8 cellular contexts compared by ENCODE assay signal in genomic region chr5:172833691-172834569, GRCh38. TPM values are rescaled to one million over a fixed set of nuclear protein-coding genes. Genes with fewer than 3 reads are reported as not detected.
A peak's percentile ranks its signal among the peaks of the same experiment; 100 is the strongest.
DNase-seq lines count a peak whose midpoint lies in the region; ATAC-seq and TF ChIP-seq lines count a peak whose summit lies in the region.

TSS of gene ERGIC1 (plus strand) at chr5:172834251. CDS start at chr5:172834414, 163 bp downstream.

- WGBS in heart right ventricle, 2 donors = 2 to 4% methylated on average over 53 to 66 of the region's 66 CpGs

- intact Hi-C loops in T-helper 1 cell treated with Interleukin-12 subunit alpha and Interleukin-12 subunit beta and Interleukin-4 antibody, amounts not matched to agents 30 ng/mL and 1 ng/mL, for 36 hours (cut with micrococcal nuclease) = loop anchor here (1.0 to 10.0 kb wide), 9 partner anchors 27 to 501 kb away; partner anchors contain the start of genes BNIP1 and RPL26L1
- intact Hi-C loops in heart right ventricle (cut with DNase I) = no loop called here

- H3K36me3 ChIP-seq in heart right ventricle = peaks cover 0 to 15% (median 0%) of the 10 kb centered on the region in 9 donors

- ATAC-seq in heart right ventricle = peak; percentile 89 to 96 (median 93)

- peak within 1 kb of the TSS; percentile 95 for H3K4me3 ChIP-seq in LNCaP clone FGC (ENCODE audit: low read depth, low read length)
- peak within 1 kb of the TSS; percentile 82 to 98 (median 88) for H3K4me3 ChIP-seq in heart right ventricle

- no peaks in the 10 kb centered on the region for H3K27me3 ChIP-seq in heart right ventricle

- peaks cover 0 to 60% (median 30%) of the 10 kb centered on the region in 9 donors for H3K4me1 ChIP-seq in heart right ventricle

- TF ChIP-seq CTCF in LNCaP clone FGC (IDR thresholded peaks at IDR 0.05; ENCODE audit: control insufficient read depth, extremely low read depth, insufficient read depth) = no peak
- TF ChIP-seq CTCF in heart right ventricle (IDR thresholded peaks at IDR 0.05) = no peak

- H3K9me3 ChIP-seq in heart right ventricle = no peaks in the 10 kb centered on the region

- H3K27ac ChIP-seq in heart right ventricle = peak within 1 kb of the TSS; percentile 80 to 91 (median 88)

- DNase-seq in GF-D8 (lab: John Stamatoyannopoulos, UW) (peak; percentile 30), GOT3 (lab: John Stamatoyannopoulos, UW) (peak; percentile 62), LNCaP clone FGC (ENCODE audit: low read depth) (no peak), amniotic epithelial cell (ENCODE audit: low read depth) (peak; percentile 67), heart right ventricle (peak; percentile 88 to 89), pons (ENCODE audit: low spot score) (peak; percentile 81), ureter (ENCODE audit: low spot score) (peak; percentile 84)

RNA-seq across cellular contexts. Expression of gene ERGIC1, which starts in this region (rescaled TPM):
- 42.8 and 44.0 TPM in 2 replicates for total RNA-seq in T-helper 1 cell treated with Interleukin-12 subunit alpha and Interleukin-12 subunit beta and Interleukin-4 antibody, amounts not matched to agents 30 ng/mL and 1 ng/mL, for 36 hours
- total RNA-seq in heart right ventricle (10 to 100 TPM; 60.3 to 91.9 (median 74.2) TPM), ureter (140 TPM)
- polyA plus RNA-seq in heart right ventricle = 10 to 100 TPM; 48.0 to 64.9 TPM
